17 cellular contexts compared by ENCODE assay signal in genomic region chr22:39136317-39136716, GRCh38. TPM values are rescaled to one million over a fixed set of nuclear protein-coding genes. Genes with fewer than 3 reads are reported as not detected.
DNase-seq lines count a peak whose midpoint lies in the region; ATAC-seq and TF ChIP-seq lines count a peak whose summit lies in the region.
"Had no signal": no experiment of that assay in that cellular context is flagged by ENCODE, and none has a peak within 500 bp of the region (broad histone marks: within the 10 kb centered on the region; RNA-seq: fewer than 3 reads in every experiment).

No MANE protein-coding gene starts in this region.

- H2BK5ac ChIP-seq in mesendoderm (ENCODE audit: low read length) = no peak overlapping the region

- no peak overlapping the region for H3K4me2 ChIP-seq in mesendoderm (ENCODE audit: low read length)
- H3K4me2 ChIP-seq: BLaER1 had no signal

- no peak overlapping the region for H3K23ac ChIP-seq in mesendoderm (ENCODE audit: low read length)

- no peaks in the 10 kb centered on the region for H3K79me1 ChIP-seq in mesendoderm (ENCODE audit: low read length)

- no peak overlapping the region for H3K27ac ChIP-seq in mesendoderm (ENCODE audit: low read depth, low read length)
- H3K27ac ChIP-seq: 22Rv1, BLaER1 had no signal

- H2BK15ac ChIP-seq in mesendoderm (replicated peaks; ENCODE audit: low read depth) = no peak overlapping the region

- H3K18ac ChIP-seq in mesendoderm (ENCODE audit: low read length) = no peak overlapping the region

- no peak overlapping the region for H3K4me3 Mint-ChIP-seq in activated T-cell treated with anti-CD3 and anti-CD28 coated beads, Interleukin-2, amount 50 U/mL, for 24 hours
- H3K4me3 Mint-ChIP-seq in progenitor cell of endocrine pancreas (ENCODE audit: low read depth) = no peak overlapping the region
- H3K4me3 Mint-ChIP-seq: CD8-positive, alpha-beta memory T cell had no signal

- peak overlapping the region; percentile 44 for H3K56ac ChIP-seq in mesendoderm (ENCODE audit: low read length)

- H3K9ac ChIP-seq in mesendoderm (ENCODE audit: low read length) = no peak overlapping the region
- H3K9ac ChIP-seq: BLaER1 had no signal

- DNase-seq in activated T-cell treated with anti-CD3 and anti-CD28 coated beads, Interleukin-2, amount 50 U/mL, for 1 hour = peak; percentile 9
- DNase-seq in activated T-cell treated with anti-CD3 and anti-CD28 coated beads, Interleukin-2, amount 50 U/mL, for 24 hours = no peak
- no peak for DNase-seq in mesendoderm
- DNase-seq in progenitor cell of endocrine pancreas (ENCODE audit: low spot score, unreplicated experiment) = no peak
- DNase-seq in NCI-H187 (lab: John Stamatoyannopoulos, UW) = no peak
- DNase-seq in foreskin melanocyte = no peak
- no peak for DNase-seq in T-helper 9 cell
- DNase-seq: AML-193; Caco-2; CD8-positive, alpha-beta memory T cell; DND-41; GDM1 had no signal

- H3K36me3 ChIP-seq in mesendoderm (ENCODE audit: control insufficient read depth, insufficient read depth, low read length) = no peaks in the 10 kb centered on the region
- H3K36me3 ChIP-seq: BLaER1, HAP-1 had no signal

- peaks cover 2% of the 10 kb centered on the region for H3K4me1 ChIP-seq in mesendoderm (ENCODE audit: control insufficient read depth, low read depth, low read length)
- H3K4me1 ChIP-seq: HAP-1 had no signal

- no peak for ATAC-seq in HG03196 (IDR thresholded peaks at IDR 0.05; ENCODE audit: unreplicated experiment)

- H4K8ac ChIP-seq in mesendoderm (ENCODE audit: low read depth, low read length) = no peak overlapping the region

- H3K27me3 ChIP-seq in mesendoderm (ENCODE audit: insufficient read depth, low read length, poor library complexity) = no peaks in the 10 kb centered on the region
- H3K27me3 ChIP-seq: BLaER1 had no signal

- no peak for TF ChIP-seq CTCF in progenitor cell of endocrine pancreas (IDR thresholded peaks at IDR 0.05; ENCODE audit: unreplicated experiment)

- H2AK5ac ChIP-seq in mesendoderm (ENCODE audit: low read length) = no peak overlapping the region

- no peaks in the 10 kb centered on the region for H3K9me3 Mint-ChIP-seq in activated T-cell treated with anti-CD3 and anti-CD28 coated beads, Interleukin-2, amount 50 U/mL, for 24 hours
- H3K9me3 Mint-ChIP-seq in progenitor cell of endocrine pancreas (ENCODE audit: low read depth) = no peaks in the 10 kb centered on the region
- H3K9me3 Mint-ChIP-seq: CD8-positive, alpha-beta memory T cell had no signal

- no peak overlapping the region for H3K27ac Mint-ChIP-seq in activated T-cell treated with anti-CD3 and anti-CD28 coated beads, Interleukin-2, amount 50 U/mL, for 24 hours
- H3K27ac Mint-ChIP-seq in progenitor cell of endocrine pancreas = peak overlapping the region; percentile 24

- H2BK120ac ChIP-seq in mesendoderm (ENCODE audit: low read depth, low read length) = no peak overlapping the region

- peaks cover 2% of the 10 kb centered on the region for H3K4me1 Mint-ChIP-seq in activated T-cell treated with anti-CD3 and anti-CD28 coated beads, Interleukin-2, amount 50 U/mL, for 24 hours (ENCODE audit: low read depth)
- peaks cover 6% of the 10 kb centered on the region for H3K4me1 Mint-ChIP-seq in progenitor cell of endocrine pancreas (ENCODE audit: low read depth)

- H4K5ac ChIP-seq in mesendoderm (ENCODE audit: low read length) = no peak overlapping the region

- no peak overlapping the region for H3K4ac ChIP-seq in mesendoderm (ENCODE audit: low read depth, low read length)

- H3K79me2 ChIP-seq in mesendoderm (ENCODE audit: control insufficient read depth, insufficient read depth, low read length) = no peaks in the 10 kb centered on the region

- peaks cover 25% of the 10 kb centered on the region for H3K36me3 Mint-ChIP-seq in activated T-cell treated with anti-CD3 and anti-CD28 coated beads, Interleukin-2, amount 50 U/mL, for 24 hours (ENCODE audit: low read depth)
- H3K36me3 Mint-ChIP-seq in progenitor cell of endocrine pancreas (ENCODE audit: insufficient read depth) = no peaks in the 10 kb centered on the region

- no peaks in the 10 kb centered on the region for H3K27me3 Mint-ChIP-seq in activated T-cell treated with anti-CD3 and anti-CD28 coated beads, Interleukin-2, amount 50 U/mL, for 24 hours
- H3K27me3 Mint-ChIP-seq in progenitor cell of endocrine pancreas = peaks cover 7% of the 10 kb centered on the region
- H3K27me3 Mint-ChIP-seq: CD8-positive, alpha-beta memory T cell had no signal

- no CpG with 5 or more reads among the region's 8 CpGs for WGBS in mesendoderm (ENCODE audit: extremely low coverage, insufficient coverage, low lambda C conversion rate)

- no peak overlapping the region for H3K4me3 ChIP-seq in mesendoderm (ENCODE audit: low read length)
- H3K4me3 ChIP-seq: BLaER1, HAP-1 had no signal

RNA-seq across cellular contexts. Expression of gene CBX7, which starts 16.2 kb away (rescaled TPM):
- 1.5 TPM for polyA plus RNA-seq in mesendoderm (2013, experiment 1 of 2)
- polyA plus RNA-seq in mesendoderm (2013, experiment 2 of 2) = 1.3 TPM
- 6.0 and 7.7 TPM in 2 replicates for total RNA-seq in progenitor cell of endocrine pancreas

RNA-seq across cellular contexts. Expression of gene APOBEC3H, which starts 39.3 kb away (rescaled TPM):
- polyA plus RNA-seq in mesendoderm (2013, experiment 1 of 2) = 0.14 TPM
- polyA plus RNA-seq in mesendoderm (2013, experiment 2 of 2) = 0.14 TPM
- not detected in 2 replicates for total RNA-seq in progenitor cell of endocrine pancreas
- total RNA-seq: A673, Caco-2 had no signal

RNA-seq across cellular contexts. Expression of gene APOBEC3G, which starts 59.2 kb away (rescaled TPM):
- polyA plus RNA-seq in mesendoderm (2013, experiment 1 of 2) = 3.1 TPM
- 2.7 TPM for polyA plus RNA-seq in mesendoderm (2013, experiment 2 of 2)
- total RNA-seq in progenitor cell of endocrine pancreas = 4.8 and 7.9 TPM in 2 replicates
